18 cellular contexts compared by ENCODE assay signal in genomic region chr7:157525501-157525915, GRCh38.
"Had no signal": no experiment of that assay in that cellular context is flagged by ENCODE, and none has a peak within 500 bp of the region (broad histone marks: within the 10 kb centered on the region; RNA-seq: fewer than 3 reads in every experiment).

No MANE protein-coding gene starts in this region.

- H3K4me3 ChIP-seq: hepatocyte, left ventricle myocardium inferior, ovary, suprapubic skin had no signal

- H3K4me3 Mint-ChIP-seq: dendritic cell treated with granulocyte-macrophage colony-stimulating factor and Interleukin-4, amounts not matched to agents 40 ng/mL and 50 ng/mL, for 4 days; effector memory CD8-positive, alpha-beta T cell; memory B cell; nephron had no signal

- H3K4me1 ChIP-seq: left ventricle myocardium inferior, suprapubic skin had no signal

- H3K27ac Mint-ChIP-seq: activated T-helper 2 cell treated with anti-CD3 and anti-CD28 coated beads, Interferon-gamma antibody, Interleukin-2, Interleukin-4, amounts not matched to agents 10 μg/mL and 5 μg/mL and 100 μg/mL, durations not matched to agents 14 hours and 24 hours and 36 hours; dendritic cell treated with granulocyte-macrophage colony-stimulating factor and Interleukin-4, amounts not matched to agents 40 ng/mL and 50 ng/mL, for 4 days; effector memory CD8-positive, alpha-beta T cell; memory B cell; nephron had no signal

- H3K36me3 Mint-ChIP-seq: memory B cell had no signal

- H3K27me3 ChIP-seq: brain microvascular endothelial cell, hepatocyte, ovary had no signal

- H3K27ac ChIP-seq: brain microvascular endothelial cell, hepatocyte, left ventricle myocardium inferior, ovary, suprapubic skin had no signal

- H3K9me3 ChIP-seq: ovary, suprapubic skin had no signal

- H3K36me3 ChIP-seq: brain microvascular endothelial cell, left ventricle myocardium inferior, ovary, suprapubic skin had no signal

- H3K4me1 Mint-ChIP-seq: memory B cell had no signal

- H3K9me3 Mint-ChIP-seq: activated T-helper 2 cell treated with anti-CD3 and anti-CD28 coated beads, Interferon-gamma antibody, Interleukin-2, Interleukin-4, amounts not matched to agents 10 μg/mL and 5 μg/mL and 100 μg/mL, durations not matched to agents 14 hours and 24 hours and 36 hours; dendritic cell treated with granulocyte-macrophage colony-stimulating factor and Interleukin-4, amounts not matched to agents 40 ng/mL and 50 ng/mL, for 4 days; effector memory CD8-positive, alpha-beta T cell had no signal

- DNase-seq: activated CD4-positive, alpha-beta T cell treated with anti-CD3 and anti-CD28 coated beads for 1 hour; activated CD4-positive, alpha-beta T cell treated with anti-CD3 and anti-CD28 coated beads, Interleukin-2, amount 50 U/mL, for 48 hours; activated naive CD4-positive, alpha-beta T cell treated with anti-CD3 and anti-CD28 coated beads, Interleukin-2, amount 50 U/mL, for 16 hours; amniotic stem cell; brain microvascular endothelial cell; cerebellar nuclear complex; effector memory CD8-positive, alpha-beta T cell; kidney; left ventricle myocardium inferior; ovary; stimulated activated CD4-positive, alpha-beta T cell treated with anti-CD3 and anti-CD28 coated beads, Interleukin-12 subunit alpha, Interleukin-12 subunit beta, amount 100 ng/mL, for 4 hours; stimulated activated naive CD4-positive, alpha-beta T cell treated with Interleukin-2 at 50 U/mL for 16 hours had no signal

- ATAC-seq: effector memory CD8-positive, alpha-beta T cell had no signal
